In the genomic region with DNA sequence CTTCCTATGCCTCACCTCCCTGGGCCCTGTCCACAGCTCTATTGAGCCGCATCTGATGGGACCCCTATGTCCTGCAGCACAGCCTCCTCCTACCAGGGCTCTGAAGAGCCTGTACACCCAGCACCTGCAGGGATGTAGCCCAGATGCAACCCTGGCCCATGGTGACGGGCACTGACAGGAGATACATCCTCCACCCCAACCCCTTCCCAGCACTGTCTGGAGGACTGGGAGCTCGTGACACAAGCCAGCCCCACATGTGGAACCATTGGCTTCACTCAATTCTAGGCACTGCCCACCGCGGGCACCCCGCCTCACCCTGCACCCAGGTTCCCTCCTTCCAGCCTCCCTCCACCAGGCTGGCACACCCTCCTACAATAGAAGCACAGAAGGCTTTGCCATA, we compare ENCODE assay signal across 1 cellular context.
A peak's percentile ranks its signal among the peaks of the same experiment; 100 is the strongest.
TF ChIP-seq lines count a peak whose summit lies in the region.

No MANE protein-coding gene starts in this region.

TF ChIP-seq in K562, 482 proteins besides CTCF, POLR2A, EP300 and RAD21:
- TF ChIP-seq, protein P1, sequence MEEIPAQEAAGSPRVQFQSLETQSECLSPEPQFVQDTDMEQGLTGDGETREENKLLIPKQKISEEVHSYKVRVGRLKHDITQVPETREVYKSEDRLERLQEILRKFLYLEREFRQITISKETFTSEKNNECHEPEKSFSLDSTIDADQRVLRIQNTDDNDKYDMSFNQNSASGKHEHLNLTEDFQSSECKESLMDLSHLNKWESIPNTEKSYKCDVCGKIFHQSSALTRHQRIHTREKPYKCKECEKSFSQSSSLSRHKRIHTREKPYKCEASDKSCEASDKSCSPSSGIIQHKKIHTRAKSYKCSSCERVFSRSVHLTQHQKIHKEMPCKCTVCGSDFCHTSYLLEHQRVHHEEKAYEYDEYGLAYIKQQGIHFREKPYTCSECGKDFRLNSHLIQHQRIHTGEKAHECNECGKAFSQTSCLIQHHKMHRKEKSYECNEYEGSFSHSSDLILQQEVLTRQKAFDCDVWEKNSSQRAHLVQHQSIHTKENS (CRISPR knock-in tag; IDR thresholded peaks at IDR 0.05): no peak
- TF ChIP-seq, protein P2, sequence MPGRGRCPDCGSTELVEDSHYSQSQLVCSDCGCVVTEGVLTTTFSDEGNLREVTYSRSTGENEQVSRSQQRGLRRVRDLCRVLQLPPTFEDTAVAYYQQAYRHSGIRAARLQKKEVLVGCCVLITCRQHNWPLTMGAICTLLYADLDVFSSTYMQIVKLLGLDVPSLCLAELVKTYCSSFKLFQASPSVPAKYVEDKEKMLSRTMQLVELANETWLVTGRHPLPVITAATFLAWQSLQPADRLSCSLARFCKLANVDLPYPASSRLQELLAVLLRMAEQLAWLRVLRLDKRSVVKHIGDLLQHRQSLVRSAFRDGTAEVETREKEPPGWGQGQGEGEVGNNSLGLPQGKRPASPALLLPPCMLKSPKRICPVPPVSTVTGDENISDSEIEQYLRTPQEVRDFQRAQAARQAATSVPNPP (IDR thresholded peaks at IDR 0.05; ENCODE audit: borderline replicate concordance, insufficient read depth, insufficient read length): no peak
- TF ChIP-seq RBFOX2 (IDR thresholded peaks at IDR 0.05; ENCODE audit: low read depth, low read length): peak; percentile 39; the same call in 1 of the 2 replicates
- TF ChIP-seq POLR2G (IDR thresholded peaks at IDR 0.05; ENCODE audit: low read depth, low read length): 0 out of 2 replicates have a peak, but pooled peaks have one; percentile 15
